ENCODE assay signal across 10 cellular contexts in genomic region chr4:28225005-28225404, GRCh38.
DNase-seq lines count a peak whose midpoint lies in the region; ATAC-seq and TF ChIP-seq lines count a peak whose summit lies in the region.
"Had no signal": no experiment of that assay in that cellular context is flagged by ENCODE, and none has a peak within 500 bp of the region (broad histone marks: within the 10 kb centered on the region; RNA-seq: fewer than 3 reads in every experiment).

No MANE protein-coding gene starts in this region.

- CTCF ChIA-PET in activated naive CD4-positive, alpha-beta T cell treated with anti-CD3 and anti-CD28 coated beads for 36 hours (lab: Charles Lee), result no interaction called here

- no peaks in the 10 kb centered on the region for H3K27me3 Mint-ChIP-seq in activated naive CD4-positive, alpha-beta T cell treated with anti-CD3 and anti-CD28 coated beads for 36 hours (ENCODE audit: low read depth)

- in situ Hi-C loops in astrocyte of the cerebellum (cut with HindIII; ENCODE audit: low sequenced_read_pairs), result no loop called here

- H3K4me3 ChIP-seq in AG10803 (ENCODE audit: low read length), result no peak overlapping the region
- H3K4me3 ChIP-seq in astrocyte of the cerebellum (ENCODE audit: low read depth, low read length), result no peak overlapping the region
- no peak overlapping the region for H3K4me3 ChIP-seq in kidney epithelial cell (ENCODE audit: low read depth, low read length)
- H3K4me3 ChIP-seq: body of pancreas, vagina had no signal

- H3K27me3 ChIP-seq in kidney epithelial cell (ENCODE audit: control insufficient read depth, insufficient read depth, low read length), result no peaks in the 10 kb centered on the region
- H3K27me3 ChIP-seq: body of pancreas, vagina had no signal

- no peaks in the 10 kb centered on the region for H3K36me3 ChIP-seq in kidney epithelial cell (ENCODE audit: control insufficient read depth, insufficient read depth, low read length)
- H3K36me3 ChIP-seq: vagina had no signal

- intact Hi-C loops in activated naive CD4-positive, alpha-beta T cell treated with anti-CD3 and anti-CD28 coated beads for 36 hours (cut with micrococcal nuclease), result no loop called here

- TF ChIP-seq CTCF in AG10803 (conservative IDR thresholded peaks at IDR 0.05; ENCODE audit: low read length), result peak; percentile 50
- peak; percentile 23 for TF ChIP-seq CTCF in astrocyte of the cerebellum (IDR thresholded peaks at IDR 0.05; ENCODE audit: low read depth, low read length, missing control alignments)
- TF ChIP-seq CTCF in kidney epithelial cell (IDR thresholded peaks at IDR 0.05; ENCODE audit: insufficient read depth, low read length, poor library complexity, severe bottlenecking), result peak; percentile 39

- ATAC-seq in HG02970 (IDR thresholded peaks at IDR 0.05; ENCODE audit: low FRiP score, unreplicated experiment), result no peak
- ATAC-seq: body of pancreas had no signal

- H3K4me1 Mint-ChIP-seq in activated naive CD4-positive, alpha-beta T cell treated with anti-CD3 and anti-CD28 coated beads for 36 hours (ENCODE audit: low read depth), result no peaks in the 10 kb centered on the region

- H3K9me3 Mint-ChIP-seq in activated naive CD4-positive, alpha-beta T cell treated with anti-CD3 and anti-CD28 coated beads for 36 hours, result peaks cover 2% of the 10 kb centered on the region

- no peak overlapping the region for H3K27ac Mint-ChIP-seq in activated naive CD4-positive, alpha-beta T cell treated with anti-CD3 and anti-CD28 coated beads for 36 hours

- no peak overlapping the region for H3K4me3 Mint-ChIP-seq in activated naive CD4-positive, alpha-beta T cell treated with anti-CD3 and anti-CD28 coated beads for 36 hours

- H3K36me3 Mint-ChIP-seq in activated naive CD4-positive, alpha-beta T cell treated with anti-CD3 and anti-CD28 coated beads for 36 hours (ENCODE audit: low read depth), result no peaks in the 10 kb centered on the region

- peak; percentile 57 for DNase-seq in AG10803 (ENCODE audit: low read depth)
- DNase-seq in NAMALWA (ENCODE audit: low spot score), result peak; percentile 37
- DNase-seq in astrocyte of the cerebellum (ENCODE audit: low read depth), result no peak
- DNase-seq in kidney epithelial cell (ENCODE audit: low read depth), result no peak
- no peak for DNase-seq in NCI-H2227 (lab: John Stamatoyannopoulos, UW; ENCODE audit: unreplicated experiment)
- no peak for DNase-seq in Kasumi-1 (lab: John Stamatoyannopoulos, UW)
- DNase-seq in activated naive CD4-positive, alpha-beta T cell treated with anti-CD3 and anti-CD28 coated beads for 36 hours, result no peak

Comparison
In these comparisons a context has a peak if more than half of its experiments do, and no peak if none do; other contexts are left out.
1. DNase-seq: peak in AG10803 (single experiment) and NAMALWA (single experiment); none in astrocyte of the cerebellum (single experiment), kidney epithelial cell (single experiment), NCI-H2227 (single experiment), Kasumi-1 (0 of 2) and activated naive CD4-positive, alpha-beta T cell treated with anti-CD3 and anti-CD28 coated beads for 36 hours (single experiment).
2. Peak in every context shown above with its lines, with median percentiles within 50 percentile points of each other: CTCF ChIP-seq.